ENCODE assay signal across 8 cellular contexts in genomic region chr6:27188206-27188884, GRCh38. TPM values are rescaled to one million over a fixed set of nuclear protein-coding genes. Genes with fewer than 3 reads are reported as not detected.
A peak's percentile ranks its signal among the peaks of the same experiment; 100 is the strongest.
DNase-seq lines count a peak whose midpoint lies in the region; ATAC-seq and TF ChIP-seq lines count a peak whose summit lies in the region.

No MANE protein-coding gene starts in this region.

- intact Hi-C loops in CD14-positive monocyte (cut with micrococcal nuclease), result loop anchor here in 1 of 2 donors (5.0 to 10.0 kb wide), 2 partner anchors 286 to 609 kb away; partner anchors contain the start of gene ZNF184
- intact Hi-C loops in activated T-helper 2 cell treated with anti-CD3 and anti-CD28 coated beads, Interferon-gamma antibody, Interleukin-2, Interleukin-4, amounts not matched to agents 10 μg/mL and 5 μg/mL and 100 μg/mL, durations not matched to agents 14 hours and 24 hours and 36 hours (cut with micrococcal nuclease), result loop anchor here (2.0 to 5.0 kb wide), 7 partner anchors 48 to 499 kb away; no protein-coding TSS in a partner anchor

- H4K20me1 ChIP-seq in OCI-LY1 (ENCODE audit: insufficient read depth, low read length), result no peaks in the 10 kb centered on the region

- no peaks in the 10 kb centered on the region for H3K36me3 ChIP-seq in OCI-LY1 (ENCODE audit: insufficient read depth, low read length)
- no peaks in the 10 kb centered on the region for H3K36me3 ChIP-seq in neuron (ENCODE audit: insufficient read depth, low read length)

- H3K27ac Mint-ChIP-seq in CD14-positive monocyte, result peak overlapping the region in 6 of 7 donors; percentile 16 to 74 (median 64)
- H3K27ac Mint-ChIP-seq in activated T-helper 2 cell treated with anti-CD3 and anti-CD28 coated beads, Interferon-gamma antibody, Interleukin-2, Interleukin-4, amounts not matched to agents 10 μg/mL and 5 μg/mL and 100 μg/mL, durations not matched to agents 14 hours and 24 hours and 36 hours, result peak overlapping the region; percentile 70

- H3K27ac ChIP-seq in OCI-LY1 (ENCODE audit: low read depth, low read length, poor library complexity, severe bottlenecking), result no peak overlapping the region
- no peak overlapping the region for H3K27ac ChIP-seq in foreskin keratinocyte

- H3K9me2 ChIP-seq in OCI-LY1 (ENCODE audit: low read depth, low read length), result no peaks in the 10 kb centered on the region

- no peaks in the 10 kb centered on the region for H3K79me2 ChIP-seq in OCI-LY1 (ENCODE audit: insufficient read depth, low read length)

- peak overlapping the region; percentile 23 for H2AFZ ChIP-seq in OCI-LY1 (ENCODE audit: low read length)
- H2AFZ ChIP-seq in neuron (ENCODE audit: low read depth, low read length), result peak overlapping the region; percentile 82

- H3K27me3 Mint-ChIP-seq in CD14-positive monocyte (ENCODE audit: low read depth in 3 of 3), result peaks cover 10 to 22% (median 16%) of the 10 kb centered on the region in 3 donors
- H3K27me3 Mint-ChIP-seq in activated T-helper 2 cell treated with anti-CD3 and anti-CD28 coated beads, Interferon-gamma antibody, Interleukin-2, Interleukin-4, amounts not matched to agents 10 μg/mL and 5 μg/mL and 100 μg/mL, durations not matched to agents 14 hours and 24 hours and 36 hours (ENCODE audit: low read depth), result peaks cover 3% of the 10 kb centered on the region

- no peaks in the 10 kb centered on the region for H3K9me3 ChIP-seq in OCI-LY1 (ENCODE audit: low read length)
- H3K9me3 ChIP-seq in neuron (ENCODE audit: low read length), result no peaks in the 10 kb centered on the region

- ATAC-seq in GM19043 (IDR thresholded peaks at IDR 0.05; ENCODE audit: low read depth, unreplicated experiment) (peak; percentile 81), HG03139 (IDR thresholded peaks at IDR 0.05; ENCODE audit: unreplicated experiment) (peak; percentile 84), foreskin keratinocyte (peak; percentile 88), HG03457 (IDR thresholded peaks at IDR 0.05; ENCODE audit: unreplicated experiment) (no peak)

- H3K4me3 ChIP-seq in OCI-LY1 (ENCODE audit: low read depth, low read length, poor library complexity, severe bottlenecking), result peak overlapping the region; percentile 64
- peak overlapping the region; percentile 62 for H3K4me3 ChIP-seq in neuron (ENCODE audit: low read length)

- peaks cover 8% of the 10 kb centered on the region for H3K4me1 ChIP-seq in OCI-LY1 (ENCODE audit: insufficient read depth, low read length, severe bottlenecking)
- H3K4me1 ChIP-seq in foreskin keratinocyte, result no peaks in the 10 kb centered on the region
- H3K4me1 ChIP-seq in neuron (ENCODE audit: insufficient read depth, low read length), result peaks cover 2% of the 10 kb centered on the region

- H3F3A ChIP-seq in OCI-LY1 (ENCODE audit: insufficient read depth, low read length), result no peaks in the 10 kb centered on the region

- H3K4me2 ChIP-seq in OCI-LY1 (ENCODE audit: low read length), result peak overlapping the region; percentile 67

- H3K4me3 Mint-ChIP-seq in CD14-positive monocyte, result peak overlapping the region; percentile 92 to 96
- H3K4me3 Mint-ChIP-seq in activated T-helper 2 cell treated with anti-CD3 and anti-CD28 coated beads, Interferon-gamma antibody, Interleukin-2, Interleukin-4, amounts not matched to agents 10 μg/mL and 5 μg/mL and 100 μg/mL, durations not matched to agents 14 hours and 24 hours and 36 hours (ENCODE audit: low read depth), result peak overlapping the region; percentile 94

- DNase-seq in CD14-positive monocyte (ENCODE audit: low spot score) (no peak), foreskin keratinocyte (peak; percentile 65 to 75)
- peak; percentile 32 for DNase-seq in activated T-helper 2 cell treated with anti-CD3 and anti-CD28 coated beads, Interferon-gamma antibody, Interleukin-2, Interleukin-4, amounts not matched to agents 10 μg/mL and 5 μg/mL and 100 μg/mL, durations not matched to agents 14 hours and 24 hours and 36 hours (ENCODE audit: low spot score)

- TF ChIP-seq CTCF in CD14-positive monocyte (IDR thresholded peaks at IDR 0.05) (no peak), OCI-LY1 (IDR thresholded peaks at IDR 0.05; ENCODE audit: low read length) (no peak), foreskin keratinocyte (conservative IDR thresholded peaks at IDR 0.05) (no peak)

- H3K9ac ChIP-seq in OCI-LY1 (ENCODE audit: low read length), result peak overlapping the region; percentile 66

- H3K4me1 Mint-ChIP-seq in CD14-positive monocyte, result peaks cover 18% of the 10 kb centered on the region
- peaks cover 13% of the 10 kb centered on the region for H3K4me1 Mint-ChIP-seq in activated T-helper 2 cell treated with anti-CD3 and anti-CD28 coated beads, Interferon-gamma antibody, Interleukin-2, Interleukin-4, amounts not matched to agents 10 μg/mL and 5 μg/mL and 100 μg/mL, durations not matched to agents 14 hours and 24 hours and 36 hours (ENCODE audit: low read depth)

- H3K9me3 Mint-ChIP-seq in CD14-positive monocyte, result peaks cover 0 to 12% (median 4%) of the 10 kb centered on the region in 7 donors
- H3K9me3 Mint-ChIP-seq in activated T-helper 2 cell treated with anti-CD3 and anti-CD28 coated beads, Interferon-gamma antibody, Interleukin-2, Interleukin-4, amounts not matched to agents 10 μg/mL and 5 μg/mL and 100 μg/mL, durations not matched to agents 14 hours and 24 hours and 36 hours, result no peaks in the 10 kb centered on the region

- H3K36me3 Mint-ChIP-seq in CD14-positive monocyte, result no peaks in the 10 kb centered on the region
- H3K36me3 Mint-ChIP-seq in activated T-helper 2 cell treated with anti-CD3 and anti-CD28 coated beads, Interferon-gamma antibody, Interleukin-2, Interleukin-4, amounts not matched to agents 10 μg/mL and 5 μg/mL and 100 μg/mL, durations not matched to agents 14 hours and 24 hours and 36 hours (ENCODE audit: low read depth), result no peaks in the 10 kb centered on the region

- H3K27me3 ChIP-seq in OCI-LY1 (ENCODE audit: insufficient read depth, low read length) (no peaks in the 10 kb centered on the region), foreskin keratinocyte (no peaks in the 10 kb centered on the region), neuron (ENCODE audit: insufficient read depth, low read length) (no peaks in the 10 kb centered on the region)

RNA-seq across cellular contexts. Expression of gene PRSS16, which starts 59.2 kb away (rescaled TPM):
- polyA plus RNA-seq in CD14-positive monocyte (not detected), foreskin keratinocyte (5.5 and 6.7 TPM in 2 replicates)
- total RNA-seq in activated T-helper 2 cell treated with anti-CD3 and anti-CD28 coated beads, Interferon-gamma antibody, Interleukin-2, Interleukin-4, amounts not matched to agents 10 μg/mL and 5 μg/mL and 100 μg/mL, durations not matched to agents 14 hours and 24 hours and 36 hours, result 0.55 and 0.57 TPM in 2 replicates
- 3.8 and 5.1 TPM in 2 replicates for total RNA-seq in foreskin keratinocyte
